In genomic region chr2:54685263-54685775, GRCh38 we compare ENCODE assay signal across 2 cellular contexts.
TF ChIP-seq lines count a peak whose summit lies in the region.

No MANE protein-coding gene starts in this region.

TF ChIP-seq in HepG2, 621 proteins besides CTCF, POLR2A, EP300 and RAD21 (continued from another document):
- TF ChIP-seq ATM (IDR thresholded peaks at IDR 0.05; ENCODE audit: borderline replicate concordance) (peak; percentile 45; the same call in 1 of the 2 replicates), DZIP1 (CRISPR knock-in tag; IDR thresholded peaks at IDR 0.05) (no peak), IKZF1 (IDR thresholded peaks at IDR 0.05) (0 out of 2 replicates have a peak, but pooled peaks have one; percentile 27), SOX6 (IDR thresholded peaks at IDR 0.05) (peak; percentile 76; the same call in 1 of the 2 replicates), SOX6 (CRISPR knock-in tag; IDR thresholded peaks at IDR 0.05) (no peak), ZNF460 (CRISPR knock-in tag; IDR thresholded peaks at IDR 0.05; ENCODE audit: borderline replicate concordance) (no peak), JDP2 (CRISPR knock-in tag; IDR thresholded peaks at IDR 0.05; ENCODE audit: borderline replicate concordance) (no peak), KDM6A (CRISPR knock-in tag; IDR thresholded peaks at IDR 0.05; ENCODE audit: low read depth) (no peak), ZNF512 (CRISPR knock-in tag; IDR thresholded peaks at IDR 0.05) (peak; percentile 90)

TF ChIP-seq in GM12891, 5 proteins besides CTCF, POLR2A, EP300 and RAD21:
- TF ChIP-seq PAX5 (IDR thresholded peaks at IDR 0.05; ENCODE audit: insufficient read depth, low read length, severe bottlenecking) (no peak), TAF1 (IDR thresholded peaks at IDR 0.05; ENCODE audit: low read depth, low read length) (no peak), POLR2AphosphoS5 (IDR thresholded peaks at IDR 0.05; ENCODE audit: low read depth, low read length) (no peak), SPI1 (IDR thresholded peaks at IDR 0.05; ENCODE audit: low read depth, low read length) (no peak), POU2F2 (IDR thresholded peaks at IDR 0.05; ENCODE audit: low read depth, low read length) (no peak)
